ENCODE assay signal across 12 cellular contexts in the genomic region with DNA sequence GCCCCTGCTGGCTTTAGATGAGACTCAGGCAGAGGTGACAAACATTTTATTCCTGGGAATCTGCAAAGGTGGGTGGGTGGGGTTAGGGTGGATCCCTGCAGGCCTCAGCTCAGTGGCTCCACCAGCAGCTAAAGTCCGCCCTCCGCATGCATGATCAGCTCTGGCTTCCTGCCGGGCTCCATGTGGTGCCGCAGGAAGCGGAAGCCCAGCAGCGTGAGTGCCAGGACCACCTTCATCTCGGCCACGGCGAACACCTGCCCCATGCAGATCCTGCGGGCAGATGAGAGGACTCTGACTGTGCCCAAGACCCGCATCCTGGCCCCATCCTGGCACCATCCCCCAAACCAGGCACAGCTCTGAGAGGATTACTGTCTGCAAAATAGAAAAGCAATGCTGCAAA. TPM values are rescaled to one million over a fixed set of nuclear protein-coding genes. Genes with fewer than 3 reads are reported as not detected.
DNase-seq lines count a peak whose midpoint lies in the region; ATAC-seq and TF ChIP-seq lines count a peak whose summit lies in the region.
"Had no signal": no experiment of that assay in that cellular context is flagged by ENCODE, and none has a peak within 500 bp of the region (broad histone marks: within the 10 kb centered on the region; RNA-seq: fewer than 3 reads in every experiment).

No MANE protein-coding gene starts in this region.

- H3K4me1 Mint-ChIP-seq in CD4-positive, CD25-positive, alpha-beta regulatory T cell: peaks cover 0 to 10% (median 5%) of the 10 kb centered on the region in 4 donors
- H3K4me1 Mint-ChIP-seq in WTC11: peaks cover 27% of the 10 kb centered on the region

- peaks cover 24% of the 10 kb centered on the region for H3K27me3 Mint-ChIP-seq in CD4-positive, CD25-positive, alpha-beta regulatory T cell
- peaks cover 6% of the 10 kb centered on the region; the same call in 1 of the 2 replicates for H3K27me3 Mint-ChIP-seq in WTC11 (ENCODE audit: low read depth)

- H3K9me3 Mint-ChIP-seq in CD4-positive, CD25-positive, alpha-beta regulatory T cell: peaks cover 0 to 4% (median 0%) of the 10 kb centered on the region in 7 donors
- peaks cover 50% of the 10 kb centered on the region for H3K9me3 Mint-ChIP-seq in WTC11

- peaks cover 9% of the 10 kb centered on the region for H3K27me3 ChIP-seq in CD4-positive, CD25-positive, alpha-beta regulatory T cell (ENCODE audit: control insufficient read depth, insufficient read depth, low read length)
- H3K27me3 ChIP-seq: gastrocnemius medialis, right lobe of liver had no signal

- ATAC-seq in CD4-positive, CD25-positive, alpha-beta regulatory T cell (ENCODE audit: low read depth in 2 of 2): no peak
- ATAC-seq in WTC11 (peak; percentile 52), left colon (peak; percentile 73), HG03457 (IDR thresholded peaks at IDR 0.05; ENCODE audit: unreplicated experiment) (no peak), HG02938 (IDR thresholded peaks at IDR 0.05; ENCODE audit: unreplicated experiment) (no peak), Right ventricle myocardium inferior (no peak)
- ATAC-seq: gastrocnemius medialis, right lobe of liver had no signal

- peak in 1 of 3 donors; percentile 54 for DNase-seq in CD4-positive, CD25-positive, alpha-beta regulatory T cell
- peak; percentile 44 for DNase-seq in GM12865 (ENCODE audit: low read depth)
- peak; percentile 59 for DNase-seq in WTC11 (ENCODE audit: low spot score)
- DNase-seq in left colon: peak; percentile 35 to 40
- DNase-seq in COR-L47 (lab: John Stamatoyannopoulos, UW): no peak
- DNase-seq in Right ventricle myocardium inferior (ENCODE audit: missing footprints): no peak
- DNase-seq: DMS79, gastrocnemius medialis, midbrain had no signal

- no peaks in the 10 kb centered on the region for H3K36me3 Mint-ChIP-seq in CD4-positive, CD25-positive, alpha-beta regulatory T cell
- H3K36me3 Mint-ChIP-seq in WTC11: peaks cover 21% of the 10 kb centered on the region

- no peak overlapping the region for H3K27ac ChIP-seq in CD4-positive, CD25-positive, alpha-beta regulatory T cell (ENCODE audit: insufficient read depth, low read length, poor library complexity, severe bottlenecking)
- H3K27ac ChIP-seq: gastrocnemius medialis, right lobe of liver had no signal

- intact Hi-C loops in left colon (cut with DNase I, micrococcal nuclease) (no loop called here), Right ventricle myocardium inferior (cut with DNase I) (no loop called here)

- peak overlapping the region; percentile 37 for H3K4me3 ChIP-seq in CD4-positive, CD25-positive, alpha-beta regulatory T cell (ENCODE audit: low read depth, low read length)
- no peak overlapping the region for H3K4me3 ChIP-seq in GM12865 (ENCODE audit: low read depth, low read length)
- H3K4me3 ChIP-seq: gastrocnemius medialis, right lobe of liver had no signal

- H3K36me3 ChIP-seq in CD4-positive, CD25-positive, alpha-beta regulatory T cell (ENCODE audit: control insufficient read depth, insufficient read depth, low read length): no peaks in the 10 kb centered on the region
- H3K36me3 ChIP-seq: gastrocnemius medialis, right lobe of liver had no signal

- no peaks in the 10 kb centered on the region for H3K9me3 ChIP-seq in CD4-positive, CD25-positive, alpha-beta regulatory T cell (ENCODE audit: control insufficient read depth in 2 of 2, low read length in 2 of 2)
- H3K9me3 ChIP-seq: gastrocnemius medialis, right lobe of liver had no signal

- POLR2A ChIA-PET in WTC11 (lab: Charles Lee): no interaction called here

- TF ChIP-seq CTCF in GM12865 (IDR thresholded peaks at IDR 0.05; ENCODE audit: insufficient read depth, low read depth, low read length, missing control alignments) (no peak), WTC11 (IDR thresholded peaks at IDR 0.05) (no peak)

- no peaks in the 10 kb centered on the region for H3K4me1 ChIP-seq in CD4-positive, CD25-positive, alpha-beta regulatory T cell (ENCODE audit: control insufficient read depth, insufficient read depth, low read length, poor library complexity, severe bottlenecking)
- H3K4me1 ChIP-seq: gastrocnemius medialis had no signal

- no peak overlapping the region for H3K27ac Mint-ChIP-seq in CD4-positive, CD25-positive, alpha-beta regulatory T cell
- H3K27ac Mint-ChIP-seq in WTC11: no peak overlapping the region

- peak overlapping the region in 1 of 4 donors; percentile 43 for H3K4me3 Mint-ChIP-seq in CD4-positive, CD25-positive, alpha-beta regulatory T cell
- no peak overlapping the region for H3K4me3 Mint-ChIP-seq in WTC11

- CTCF ChIA-PET in WTC11 (lab: Charles Lee): interaction anchor here (2.1 kb wide), 1 partner anchor 30 kb away, joined by 7 read pairs; no protein-coding TSS in a partner anchor

TF ChIP-seq in WTC11, 78 proteins besides CTCF, POLR2A, EP300 and RAD21:
- TF ChIP-seq EMX1 (CRISPR knock-in tag; IDR thresholded peaks at IDR 0.05) (no peak), ATF1 (CRISPR knock-in tag; IDR thresholded peaks at IDR 0.05) (no peak), ZNF317 (CRISPR knock-in tag; IDR thresholded peaks at IDR 0.05; ENCODE audit: borderline replicate concordance, low read depth) (no peak), CREB1 (CRISPR knock-in tag; IDR thresholded peaks at IDR 0.05) (no peak), TP53 (CRISPR knock-in tag; IDR thresholded peaks at IDR 0.05) (no peak), NR2C2 (CRISPR knock-in tag; IDR thresholded peaks at IDR 0.05) (no peak), TEAD4 (CRISPR knock-in tag; IDR thresholded peaks at IDR 0.05) (no peak), ELF4 (CRISPR knock-in tag; IDR thresholded peaks at IDR 0.05; ENCODE audit: low read depth) (no peak), NR3C1 (CRISPR knock-in tag; conservative IDR thresholded peaks at IDR 0.05; ENCODE audit: low read depth) (no peak), SP1 (CRISPR knock-in tag; conservative IDR thresholded peaks at IDR 0.05) (no peak), CREM (CRISPR knock-in tag; IDR thresholded peaks at IDR 0.05) (no peak), CBFB (CRISPR knock-in tag; IDR thresholded peaks at IDR 0.05; ENCODE audit: low read depth) (no peak), MXD4 (CRISPR knock-in tag; IDR thresholded peaks at IDR 0.05; ENCODE audit: borderline replicate concordance) (no peak)
- TF ChIP-seq, protein P1, sequence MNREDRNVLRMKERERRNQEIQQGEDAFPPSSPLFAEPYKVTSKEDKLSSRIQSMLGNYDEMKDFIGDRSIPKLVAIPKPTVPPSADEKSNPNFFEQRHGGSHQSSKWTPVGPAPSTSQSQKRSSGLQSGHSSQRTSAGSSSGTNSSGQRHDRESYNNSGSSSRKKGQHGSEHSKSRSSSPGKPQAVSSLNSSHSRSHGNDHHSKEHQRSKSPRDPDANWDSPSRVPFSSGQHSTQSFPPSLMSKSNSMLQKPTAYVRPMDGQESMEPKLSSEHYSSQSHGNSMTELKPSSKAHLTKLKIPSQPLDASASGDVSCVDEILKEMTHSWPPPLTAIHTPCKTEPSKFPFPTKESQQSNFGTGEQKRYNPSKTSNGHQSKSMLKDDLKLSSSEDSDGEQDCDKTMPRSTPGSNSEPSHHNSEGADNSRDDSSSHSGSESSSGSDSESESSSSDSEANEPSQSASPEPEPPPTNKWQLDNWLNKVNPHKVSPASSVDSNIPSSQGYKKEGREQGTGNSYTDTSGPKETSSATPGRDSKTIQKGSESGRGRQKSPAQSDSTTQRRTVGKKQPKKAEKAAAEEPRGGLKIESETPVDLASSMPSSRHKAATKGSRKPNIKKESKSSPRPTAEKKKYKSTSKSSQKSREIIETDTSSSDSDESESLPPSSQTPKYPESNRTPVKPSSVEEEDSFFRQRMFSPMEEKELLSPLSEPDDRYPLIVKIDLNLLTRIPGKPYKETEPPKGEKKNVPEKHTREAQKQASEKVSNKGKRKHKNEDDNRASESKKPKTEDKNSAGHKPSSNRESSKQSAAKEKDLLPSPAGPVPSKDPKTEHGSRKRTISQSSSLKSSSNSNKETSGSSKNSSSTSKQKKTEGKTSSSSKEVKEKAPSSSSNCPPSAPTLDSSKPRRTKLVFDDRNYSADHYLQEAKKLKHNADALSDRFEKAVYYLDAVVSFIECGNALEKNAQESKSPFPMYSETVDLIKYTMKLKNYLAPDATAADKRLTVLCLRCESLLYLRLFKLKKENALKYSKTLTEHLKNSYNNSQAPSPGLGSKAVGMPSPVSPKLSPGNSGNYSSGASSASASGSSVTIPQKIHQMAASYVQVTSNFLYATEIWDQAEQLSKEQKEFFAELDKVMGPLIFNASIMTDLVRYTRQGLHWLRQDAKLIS (CRISPR knock-in tag; IDR thresholded peaks at IDR 0.05; ENCODE audit: borderline replicate concordance): no peak
- TF ChIP-seq, protein P2, sequence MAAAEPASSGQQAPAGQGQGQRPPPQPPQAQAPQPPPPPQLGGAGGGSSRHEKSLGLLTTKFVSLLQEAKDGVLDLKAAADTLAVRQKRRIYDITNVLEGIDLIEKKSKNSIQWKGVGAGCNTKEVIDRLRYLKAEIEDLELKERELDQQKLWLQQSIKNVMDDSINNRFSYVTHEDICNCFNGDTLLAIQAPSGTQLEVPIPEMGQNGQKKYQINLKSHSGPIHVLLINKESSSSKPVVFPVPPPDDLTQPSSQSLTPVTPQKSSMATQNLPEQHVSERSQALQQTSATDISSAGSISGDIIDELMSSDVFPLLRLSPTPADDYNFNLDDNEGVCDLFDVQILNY (CRISPR knock-in tag; IDR thresholded peaks at IDR 0.05): no peak
- TF ChIP-seq, protein P3, sequence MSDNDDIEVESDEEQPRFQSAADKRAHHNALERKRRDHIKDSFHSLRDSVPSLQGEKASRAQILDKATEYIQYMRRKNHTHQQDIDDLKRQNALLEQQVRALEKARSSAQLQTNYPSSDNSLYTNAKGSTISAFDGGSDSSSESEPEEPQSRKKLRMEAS (CRISPR knock-in tag; IDR thresholded peaks at IDR 0.05): no peak

RNA-seq across cellular contexts. Expression of a gene that starts 26.3 kb away (rescaled TPM):
- not detected for total RNA-seq in CD4-positive, CD25-positive, alpha-beta regulatory T cell
- not detected for polyA plus RNA-seq in CD4-positive, CD25-positive, alpha-beta regulatory T cell
- total RNA-seq in WTC11 (2021): 0.24 to 1.2 TPM (median 0.34 TPM) in 3 replicates
- 10 to 100 TPM in 1 of 2 donors, 1 to 10 TPM in 1; 8.5 to 11.1 TPM for total RNA-seq in left colon
- total RNA-seq in Right ventricle myocardium inferior: not detected

RNA-seq across cellular contexts. Expression of a gene that starts 56.1 kb away (rescaled TPM):
- not detected for total RNA-seq in CD4-positive, CD25-positive, alpha-beta regulatory T cell
- polyA plus RNA-seq in CD4-positive, CD25-positive, alpha-beta regulatory T cell: not detected
- not detected in 3 replicates for total RNA-seq in WTC11 (2021)
- under 1 TPM in 1 of 2 donors, not detected in 1; 0.09 TPM for total RNA-seq in left colon
- not detected for total RNA-seq in Right ventricle myocardium inferior
- total RNA-seq: gastrocnemius medialis, right lobe of liver had no signal

Comparison
In these comparisons a context has a peak if more than half of its experiments do, and no peak if none do; other contexts are left out.
1. ATAC-seq: peak in WTC11 (single experiment) and left colon (single experiment); none in CD4-positive, CD25-positive, alpha-beta regulatory T cell (0 of 2), HG03457 (single experiment), HG02938 (single experiment) and Right ventricle myocardium inferior (single experiment).
2. DNase-seq: peak in GM12865 (single experiment), WTC11 (single experiment) and left colon (2 of 2); none in COR-L47 (single experiment) and Right ventricle myocardium inferior (single experiment).